Comparison of ENCODE assay signal across 1 cellular context in genomic region chr14:100548295-100548655, GRCh38.
TF ChIP-seq lines count a peak whose summit lies in the region.

No MANE protein-coding gene starts in this region.

TF ChIP-seq in HEK293, 187 proteins besides CTCF, POLR2A, EP300 and RAD21 (continued from another document):
- TF ChIP-seq ZNF18 (tag by site-specific recombination; IDR thresholded peaks at IDR 0.05) (no peak), ZNF211 (tag by site-specific recombination; IDR thresholded peaks at IDR 0.05; ENCODE audit: low read depth) (no peak), ZFHX2 (tag by site-specific recombination; conservative IDR thresholded peaks at IDR 0.05) (peak; percentile 73), ZNF449 (tag by site-specific recombination; IDR thresholded peaks at IDR 0.05) (no peak), ZNF555 (tag by site-specific recombination; conservative IDR thresholded peaks at IDR 0.05) (no peak)
TF ChIP-seq in HEK293: peak in this region for 4.
